Comparison of ENCODE assay signal across 8 cellular contexts in the genomic region with DNA sequence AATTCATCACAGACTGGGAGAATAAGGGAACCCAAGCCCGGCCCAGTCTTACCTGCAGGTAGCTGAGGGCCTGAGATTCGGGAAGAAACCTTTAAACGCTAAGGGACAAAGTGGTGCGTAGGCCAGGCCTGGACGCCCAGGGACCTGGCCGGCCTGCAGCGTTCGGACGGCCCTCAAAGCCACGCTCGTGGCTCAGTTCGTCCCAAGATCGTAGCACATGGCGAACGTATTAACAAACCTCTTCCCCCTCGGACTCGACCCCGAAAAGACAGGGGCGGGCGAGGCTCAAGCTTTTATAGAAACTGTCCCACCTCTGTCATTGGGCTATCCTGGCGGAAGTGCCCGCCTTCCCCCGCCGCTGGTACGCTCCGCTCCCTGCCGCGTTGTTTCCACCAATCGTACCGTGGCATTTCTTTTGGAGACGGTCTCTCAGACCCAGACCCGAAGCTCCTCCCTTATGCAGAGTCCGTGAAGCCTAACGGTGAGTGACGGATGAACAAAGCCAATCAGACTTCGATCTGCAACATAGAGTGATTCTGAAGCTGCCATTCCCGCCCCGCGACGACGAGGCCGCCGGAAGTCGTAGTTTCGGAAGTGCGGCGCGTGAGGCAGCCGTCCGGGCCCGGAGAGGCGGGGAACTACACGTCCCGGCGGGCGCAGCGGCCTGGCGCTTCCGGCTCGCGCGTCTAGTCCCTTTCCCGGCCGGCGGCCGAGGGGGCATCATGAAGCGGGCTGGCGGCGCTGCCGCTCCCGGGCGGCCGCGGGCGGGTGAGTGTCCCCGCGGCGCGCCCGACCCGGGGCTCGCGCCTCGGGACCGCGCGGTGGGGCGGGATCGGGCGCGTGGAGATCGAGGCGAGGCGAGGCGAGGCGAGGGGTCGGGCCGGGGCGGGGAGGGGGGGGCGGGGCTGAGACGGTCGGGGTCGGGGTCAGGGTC. TPM values are rescaled to one million over a fixed set of nuclear protein-coding genes. Genes with fewer than 3 reads are reported as not detected.
A peak's percentile ranks its signal among the peaks of the same experiment; 100 is the strongest.
DNase-seq lines count a peak whose midpoint lies in the region; ATAC-seq, FAIRE-seq and TF ChIP-seq lines count a peak whose summit lies in the region.

Gene TRAF7, plus strand, starts transcription at position 692 of the 934 bp plus-strand sequence. CDS start 8,139 bp downstream, outside the sequence.

- H3K9me3 Mint-ChIP-seq in WTC11: no peaks in the 10 kb centered on the region

- H3K36me3 ChIP-seq in small intestine (ENCODE audit: control insufficient read depth in 2 of 2, insufficient read depth in 2 of 2, low read length in 2 of 2): no peaks in the 10 kb centered on the region

- peaks cover 50% of the 10 kb centered on the region for H3K4me1 Mint-ChIP-seq in WTC11

- H3K27me3 ChIP-seq in AG04450 (ENCODE audit: control insufficient read depth, insufficient read depth, low read length) (no peaks in the 10 kb centered on the region), small intestine (ENCODE audit: control insufficient read depth in 2 of 2, insufficient read depth in 2 of 2, low read length in 2 of 2) (no peaks in the 10 kb centered on the region)

- peak within 1 kb of the TSS; percentile 99 for H3K4me3 Mint-ChIP-seq in WTC11

- H3K27ac ChIP-seq in AG04450 (ENCODE audit: low read depth, low read length): peak within 1 kb of the TSS; percentile 73
- peak within 1 kb of the TSS; percentile 63 to 88 for H3K27ac ChIP-seq in small intestine (ENCODE audit: low read depth in 1 of 2, low read length in 1 of 2)

- H3K9me3 ChIP-seq in AG04450 (ENCODE audit: control insufficient read depth, insufficient read depth, low read length): no peaks in the 10 kb centered on the region; the same call in 1 of the 2 replicates
- no peaks in the 10 kb centered on the region for H3K9me3 ChIP-seq in small intestine (ENCODE audit: control insufficient read depth, low read depth)

- peaks cover 2 to 17% of the 10 kb centered on the region in 2 donors for H3K4me1 ChIP-seq in small intestine (ENCODE audit: control insufficient read depth in 2 of 2, insufficient read depth in 1 of 2, low read depth in 1 of 2, low read length in 1 of 2)

- peak; percentile 92 for ATAC-seq in GM18909 (IDR thresholded peaks at IDR 0.05; ENCODE audit: poor library complexity, unreplicated experiment)
- ATAC-seq in HG03175 (IDR thresholded peaks at IDR 0.05; ENCODE audit: unreplicated experiment): peak; percentile 91
- ATAC-seq in WTC11: peak; percentile 72

- H3K4me3 ChIP-seq in AG04450 (ENCODE audit: low read depth, low read length) (peak within 1 kb of the TSS; percentile 99), cardiac fibroblast (replicated peaks in 1 of 2; ENCODE audit: low read depth in 2 of 2, low read length in 2 of 2) (peak within 1 kb of the TSS; percentile 88), small intestine (ENCODE audit: low read depth in 1 of 2, low read length in 2 of 2) (peak within 1 kb of the TSS; percentile 65 to 81)

- H3K27ac Mint-ChIP-seq in WTC11: peak within 1 kb of the TSS; percentile 94

- FAIRE-seq in small intestine (lab: Jason Lieb, UNC): peak; percentile 62

- no peaks in the 10 kb centered on the region; the same call in 1 of the 2 replicates for H3K27me3 Mint-ChIP-seq in WTC11 (ENCODE audit: low read depth)

- POLR2A ChIA-PET in AG04450 (lab: Yijun Ruan, JAX) (interaction anchor here (0.6 to 2.3 kb wide), 67 partner anchors 8 to 373 kb away, joined by 3 to 34 read pairs (median 5); partner anchors contain the start of genes CASKIN1, DNASE1L2, ECI1 and GFER), WTC11 (lab: Charles Lee) (interaction anchor here (0.6 to 1.5 kb wide), 26 partner anchors 9 to 373 kb away, joined by 3 to 10 read pairs (median 4); partner anchors contain the start of genes AMDHD2, BRICD5, ECI1 and GFER)

- WGBS in small intestine, 3 donors: 0% methylated on average over 77 to 102 of the region's 103 CpGs

- peaks cover 35% of the 10 kb centered on the region for H3K36me3 Mint-ChIP-seq in WTC11

- DNase-seq in AG04450 (ENCODE audit: low read depth, low spot score) (peak; percentile 100), NCI-H226 (peak; percentile 100), WTC11 (ENCODE audit: low spot score) (peak; percentile 99), cardiac fibroblast (ENCODE audit: low read depth in 2 of 2) (peak; percentile 100), iPS-NIHi11 (ENCODE audit: low spot score) (peak; percentile 96), small intestine (peak; percentile 100)

- TF ChIP-seq CTCF in AG04450 (IDR thresholded peaks at IDR 0.05; ENCODE audit: low read depth, low read length) (no peak), WTC11 (IDR thresholded peaks at IDR 0.05) (no peak), cardiac fibroblast (IDR thresholded peaks at IDR 0.05; ENCODE audit: low read depth, low read length) (no peak)

- CTCF ChIA-PET in AG04450 (lab: Charles Lee): interaction anchor here (1.0 to 5.2 kb wide), 4 partner anchors 11 to 151 kb away, joined by 3 to 21 read pairs (median 6); no protein-coding TSS in a partner anchor
- CTCF ChIA-PET in WTC11 (lab: Charles Lee): interaction anchor here (0.6 to 1.7 kb wide), 12 partner anchors 9 to 1629 kb away, joined by 3 to 16 read pairs (median 4); partner anchors contain the start of gene MAPK8IP3

TF ChIP-seq in WTC11, 78 proteins besides CTCF, POLR2A, EP300 and RAD21 (continues in another document):
- TF ChIP-seq CDX4 (CRISPR knock-in tag; IDR thresholded peaks at IDR 0.05; ENCODE audit: borderline replicate concordance) (no peak; the same call in 1 of the 2 replicates), CREB1 (CRISPR knock-in tag; IDR thresholded peaks at IDR 0.05) (0 out of 2 replicates have a peak, but pooled peaks have one; percentile 36), USF2 (CRISPR knock-in tag; IDR thresholded peaks at IDR 0.05) (0 out of 2 replicates have a peak, but pooled peaks have one; percentile 39), GABPB1 (CRISPR knock-in tag; IDR thresholded peaks at IDR 0.05) (peak; percentile 58; the same call in 1 of the 2 replicates), ZNF121 (CRISPR knock-in tag; IDR thresholded peaks at IDR 0.05) (no peak), OVOL2 (CRISPR knock-in tag; IDR thresholded peaks at IDR 0.05; ENCODE audit: borderline replicate concordance) (peak; percentile 77; the same call in 1 of the 2 replicates), ETV6 (CRISPR knock-in tag; IDR thresholded peaks at IDR 0.05) (peak; percentile 93), ATF1 (CRISPR knock-in tag; IDR thresholded peaks at IDR 0.05) (peak; percentile 84; the same call in 1 of the 2 replicates), ZNF423 (CRISPR knock-in tag; IDR thresholded peaks at IDR 0.05) (no peak), CBFB (CRISPR knock-in tag; IDR thresholded peaks at IDR 0.05; ENCODE audit: low read depth) (no peak), JUN (CRISPR knock-in tag; IDR thresholded peaks at IDR 0.05) (peak; percentile 74; the same call in 1 of the 2 replicates), PRDM15 (CRISPR knock-in tag; IDR thresholded peaks at IDR 0.05) (peak; percentile 34; the same call in 1 of the 2 replicates), NFE2L1 (CRISPR knock-in tag; IDR thresholded peaks at IDR 0.05) (no peak; the same call in 1 of the 2 replicates), MAX (CRISPR knock-in tag; IDR thresholded peaks at IDR 0.05) (peak; percentile 88)

RNA-seq across cellular contexts. Expression of gene TRAF7, which starts in this region (rescaled TPM):
- polyA plus RNA-seq in AG04450 (2011; rRNA removed): 35.2 and 49.3 TPM in 2 replicates
- polyA minus RNA-seq in AG04450 (2011; rRNA and poly(A)+ RNA removed): 63.6 and 89.1 TPM in 2 replicates
- total RNA-seq in WTC11 (2021): 148 to 159 TPM (median 152 TPM) in 3 replicates
- polyA plus RNA-seq in small intestine: 10 to 100 TPM; 47.6 to 73.4 (median 64.9) TPM

Comparison
In these comparisons a context has a peak if more than half of its experiments do, and no peak if none do; other contexts are left out.
1. Peak in every context shown above with its lines: DNase-seq, ATAC-seq, H3K4me3 ChIP-seq and H3K27ac ChIP-seq.